In the genomic region with DNA sequence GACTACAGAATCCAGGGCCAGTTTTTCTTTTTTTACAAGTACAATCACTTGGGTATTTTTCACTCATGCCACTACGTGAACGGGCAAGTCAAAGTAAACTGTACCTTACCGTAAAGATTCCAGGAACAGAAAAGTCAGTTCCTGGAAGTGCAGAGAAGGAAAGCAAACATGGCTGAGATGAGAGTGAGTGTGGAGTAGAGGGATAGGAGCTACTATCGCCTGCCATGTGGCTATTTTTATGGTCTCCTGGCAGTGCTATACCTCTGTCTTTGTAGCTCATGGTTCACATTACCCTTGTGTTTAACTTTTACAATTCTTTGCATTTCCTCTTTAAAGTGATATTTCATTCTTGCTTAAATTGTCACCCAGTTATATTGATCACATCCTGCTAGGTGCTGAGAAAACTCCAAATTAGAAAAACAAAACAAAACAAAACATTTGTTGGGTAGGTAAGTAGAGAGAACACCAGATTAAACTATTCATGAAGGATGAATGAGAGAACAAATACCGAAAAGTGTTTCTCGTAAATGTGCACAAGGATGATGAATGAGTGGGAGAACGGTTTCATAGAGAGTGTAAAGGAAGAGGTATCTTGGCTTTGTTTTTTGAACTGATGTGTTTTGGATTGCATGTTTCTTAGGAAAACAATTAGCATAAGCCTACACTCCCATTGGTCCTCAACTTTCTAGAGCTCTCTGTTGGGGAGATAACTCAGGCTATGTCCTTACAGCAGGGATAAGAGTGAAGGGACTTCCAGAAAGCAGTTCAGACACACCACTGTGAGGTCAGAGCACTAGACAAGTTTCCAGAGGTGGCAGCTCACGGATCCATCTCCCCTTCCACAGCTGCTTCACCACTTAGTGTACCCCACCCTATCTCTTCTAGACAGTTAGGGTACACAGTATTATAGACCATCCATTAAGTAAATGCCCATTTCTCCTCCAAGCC, we compare ENCODE assay signal across 26 cellular contexts.
A peak's percentile ranks its signal among the peaks of the same experiment; 100 is the strongest.
DNase-seq lines count a peak whose midpoint lies in the region; ATAC-seq, FAIRE-seq and TF ChIP-seq lines count a peak whose summit lies in the region.
"Had no signal": no experiment of that assay in that cellular context is flagged by ENCODE, and none has a peak within 500 bp of the region (broad histone marks: within the 10 kb centered on the region; RNA-seq: fewer than 3 reads in every experiment).

No MANE protein-coding gene starts in this region.

- H3K4me2 ChIP-seq in DND-41 (ENCODE audit: insufficient read depth, low read length) (no peak overlapping the region), PC-3 (ENCODE audit: low read length) (0 out of 2 replicates have a peak overlapping the region, but pooled peaks have one; percentile 12), neural progenitor cell (no peak overlapping the region)
- H3K4me2 ChIP-seq: BLaER1 had no signal

- no peaks in the 10 kb centered on the region for H3K36me3 Mint-ChIP-seq in neural progenitor cell
- H3K36me3 Mint-ChIP-seq: CD4-positive, CD25-positive, alpha-beta regulatory T cell; IgD-negative memory B cell had no signal

- no peak overlapping the region for H3K27ac Mint-ChIP-seq in neural progenitor cell
- H3K27ac Mint-ChIP-seq: CD4-positive, CD25-positive, alpha-beta regulatory T cell; IgD-negative memory B cell had no signal

- H3K9me3 ChIP-seq in DND-41 (ENCODE audit: insufficient read depth, low read length, severe bottlenecking) (no peaks in the 10 kb centered on the region), PC-3 (ENCODE audit: low read length) (no peaks in the 10 kb centered on the region), neural progenitor cell (ENCODE audit: low read depth) (no peaks in the 10 kb centered on the region)
- H3K9me3 ChIP-seq: BLaER1 had no signal

- DNase-seq in DND-41: no peak
- DNase-seq in PC-3: no peak
- DNase-seq in bronchial epithelial cell (ENCODE audit: low read depth): peak; percentile 75
- DNase-seq in neural progenitor cell (ENCODE audit: low spot score): no peak
- no peak for DNase-seq in stimulated activated naive CD4-positive, alpha-beta T cell (lab: John Stamatoyannopoulos, UW)
- no peak for DNase-seq in nucleus accumbens (lab: John Stamatoyannopoulos, UW)
- DNase-seq in NCI-H1092 treated with DMSO at 0.1 percent for 48 hours (lab: John Stamatoyannopoulos, UW): no peak
- no peak for DNase-seq in activated CD4-positive, alpha-beta T cell treated with anti-CD3 and anti-CD28 coated beads for 1 hour
- DNase-seq: CD4-positive, CD25-positive, alpha-beta regulatory T cell; DMS153; GOT3; NCI-H1048; NCI-H1417 treated with DMSO at 0.1 percent for 48 hours; NCI-H187; NCI-H2081 treated with DMSO at 0.1 percent for 48 hours; NCI-H2171 treated with DMSO at 0.1 percent for 48 hours; NCI-H446; NCI-H524 treated with DMSO at 0.1 percent for 48 hours; NCI-H774 had no signal

- POLR2A ChIA-PET in PC-3 (lab: Charles Lee; ENCODE audit: unreplicated experiment): no interaction called here

- ATAC-seq in DND-41 (ENCODE audit: insufficient read depth, low read depth): 0 out of 3 replicates have a peak, but pooled peaks have one; percentile 29
- ATAC-seq in PC-3: peak; percentile 58
- ATAC-seq: HCT116, Panc1 had no signal

- no peaks in the 10 kb centered on the region for H3K9me3 Mint-ChIP-seq in neural progenitor cell

- no TSS peak for BruUV-seq in PC-3 (replicated peaks; lab: Mats Ljungman, UMichigan)

- H3K36me3 ChIP-seq in DND-41 (ENCODE audit: insufficient read depth, low read length) (no peaks in the 10 kb centered on the region), PC-3 (ENCODE audit: low read depth, low read length) (no peaks in the 10 kb centered on the region), bronchial epithelial cell (ENCODE audit: control insufficient read depth, insufficient read depth, low read length) (no peaks in the 10 kb centered on the region), neural progenitor cell (no peaks in the 10 kb centered on the region)
- H3K36me3 ChIP-seq: BLaER1 had no signal

- intact Hi-C loops in PC-3 (cut with micrococcal nuclease): no loop called here

- FAIRE-seq in bronchial epithelial cell (lab: Jason Lieb, UNC): peak; percentile 36
- FAIRE-seq: A204.1 had no signal

- CTCF ChIA-PET in PC-3 (lab: Charles Lee): no interaction called here

- H3K27me3 ChIP-seq in DND-41 (ENCODE audit: insufficient read depth, low read length, poor library complexity) (no peaks in the 10 kb centered on the region), PC-3 (ENCODE audit: low read length) (no peaks in the 10 kb centered on the region), bronchial epithelial cell (ENCODE audit: control insufficient read depth, insufficient read depth, low read length) (no peaks in the 10 kb centered on the region), neural progenitor cell (no peaks in the 10 kb centered on the region)
- H3K27me3 ChIP-seq: BLaER1 had no signal

- H3K4me1 Mint-ChIP-seq in neural progenitor cell: peaks cover 2% of the 10 kb centered on the region
- H3K4me1 Mint-ChIP-seq: CD4-positive, CD25-positive, alpha-beta regulatory T cell; IgD-negative memory B cell had no signal

- H3K4me3 Mint-ChIP-seq in neural progenitor cell: no peak overlapping the region
- H3K4me3 Mint-ChIP-seq: CD4-positive, CD25-positive, alpha-beta regulatory T cell; IgD-negative memory B cell had no signal

- H3K79me2 ChIP-seq in DND-41 (ENCODE audit: insufficient read depth, low read length) (no peaks in the 10 kb centered on the region), PC-3 (ENCODE audit: low read length) (no peaks in the 10 kb centered on the region), neural progenitor cell (ENCODE audit: low read depth) (no peaks in the 10 kb centered on the region)

- H3F3A ChIP-seq in PC-3 (ENCODE audit: low read length, unreplicated experiment) (no peaks in the 10 kb centered on the region), neural progenitor cell (ENCODE audit: low read depth) (no peaks in the 10 kb centered on the region)

- H3K27ac ChIP-seq in DND-41 (ENCODE audit: low read length): no peak overlapping the region
- no peak overlapping the region for H3K27ac ChIP-seq in PC-3 (ENCODE audit: low read length)
- H3K27ac ChIP-seq in neural progenitor cell: no peak overlapping the region
- H3K27ac ChIP-seq: BLaER1, RWPE1, SK-N-MC had no signal

- H2AFZ ChIP-seq in DND-41 (ENCODE audit: low read depth, low read length) (no peak overlapping the region), PC-3 (ENCODE audit: low read length) (0 out of 2 replicates have a peak overlapping the region, but pooled peaks have one; percentile 9), neural progenitor cell (replicated peaks) (peak overlapping the region; percentile 15)

- H3K9me2 ChIP-seq in PC-3 (replicated peaks; ENCODE audit: low read length): no peaks in the 10 kb centered on the region

- TF ChIP-seq CTCF in DND-41 (IDR thresholded peaks at IDR 0.05; ENCODE audit: borderline replicate concordance, extremely low read depth, low read length, poor library complexity, severe bottlenecking) (no peak), PC-3 (conservative IDR thresholded peaks at IDR 0.05; ENCODE audit: low read depth, low read length) (no peak), bronchial epithelial cell (IDR thresholded peaks at IDR 0.05; ENCODE audit: insufficient read depth, low read length, severe bottlenecking) (no peak), neural progenitor cell (IDR thresholded peaks at IDR 0.05) (no peak)

- H3K4me3 ChIP-seq in DND-41 (ENCODE audit: low read depth in 1 of 2, low read length in 2 of 2) (no peak overlapping the region), PC-3 (ENCODE audit: low read length) (no peak overlapping the region), bronchial epithelial cell (ENCODE audit: low read depth, low read length) (no peak overlapping the region), neural progenitor cell (no peak overlapping the region)
- H3K4me3 ChIP-seq: BLaER1, SK-N-MC had no signal

- no peaks in the 10 kb centered on the region for H3K4me1 ChIP-seq in DND-41 (ENCODE audit: insufficient read depth, low read length)
- H3K4me1 ChIP-seq in PC-3 (ENCODE audit: insufficient read depth, low read length): peaks cover 13% of the 10 kb centered on the region
- no peaks in the 10 kb centered on the region for H3K4me1 ChIP-seq in neural progenitor cell
- H3K4me1 ChIP-seq: BLaER1 had no signal

- H4K20me1 ChIP-seq in DND-41 (ENCODE audit: insufficient read depth, low read length) (no peaks in the 10 kb centered on the region), PC-3 (ENCODE audit: low read length) (no peaks in the 10 kb centered on the region), neural progenitor cell (ENCODE audit: low read depth) (no peaks in the 10 kb centered on the region)
- H4K20me1 ChIP-seq: BLaER1 had no signal

- H3K27me3 Mint-ChIP-seq in neural progenitor cell (ENCODE audit: insufficient read depth, low read depth): peaks cover 2% of the 10 kb centered on the region
- H3K27me3 Mint-ChIP-seq: CD4-positive, CD25-positive, alpha-beta regulatory T cell had no signal

- H3K9ac ChIP-seq in DND-41 (ENCODE audit: low read depth, low read length): no peak overlapping the region
- no peak overlapping the region for H3K9ac ChIP-seq in PC-3 (ENCODE audit: low read length)
- H3K9ac ChIP-seq in neural progenitor cell: no peak overlapping the region
- H3K9ac ChIP-seq: BLaER1 had no signal
